28 cellular contexts compared by ENCODE assay signal in genomic region chr16:57813466-57813865, GRCh38.
"Had no signal": no experiment of that assay in that cellular context is flagged by ENCODE, and none has a peak within 500 bp of the region (broad histone marks: within the 10 kb centered on the region; RNA-seq: fewer than 3 reads in every experiment).

No MANE protein-coding gene starts in this region.

- H3K79me2 ChIP-seq: hepatocyte, parathyroid adenoma had no signal

- DNase-seq: activated CD4-positive, alpha-beta T cell treated with anti-CD3 and anti-CD28 coated beads for 4 hours; activated CD4-positive, alpha-beta T cell treated with anti-CD3 and anti-CD28 coated beads, Interleukin-2, amount 50 U/mL, for 4 hours; activated naive CD4-positive, alpha-beta T cell; activated T-cell treated with anti-CD3 and anti-CD28 coated beads for 4 hours; activated T-cell treated with anti-CD3 and anti-CD28 coated beads, Interleukin-2, amount 50 U/mL, for 72 hours; amniotic stem cell; central memory CD4-positive, alpha-beta T cell; esophagus squamous epithelium; glutamatergic neuron; islet precursor cell; left cardiac atrium; left ventricle myocardium superior; occipital lobe; stimulated activated CD4-positive, alpha-beta T cell treated with anti-CD3 and anti-CD28 coated beads, Interleukin-15, amount 100 ng/mL, for 24 hours; stimulated activated CD4-positive, alpha-beta T cell treated with anti-CD3 and anti-CD28 coated beads, Interleukin-2, amount 100 ng/mL, for 24 hours; stimulated activated naive CD4-positive, alpha-beta T cell; SW 1271; T-helper 9 cell had no signal

- H3K9ac ChIP-seq: parathyroid adenoma had no signal

- H3K27ac Mint-ChIP-seq: activated T-cell treated with anti-CD3 and anti-CD28 coated beads, Interleukin-2, amount 50 U/mL, for 72 hours; T-helper 1 cell treated with Interleukin-12 subunit alpha and Interleukin-12 subunit beta and Interleukin-4 antibody, amounts not matched to agents 30 μg/mL and 1 μg/mL, for 36 hours had no signal

- ATAC-seq: activated T-cell treated with anti-CD3 and anti-CD28 coated beads, Interleukin-2, amount 50 U/mL, for 72 hours; left cardiac atrium; left ventricle myocardium superior had no signal

- H2AFZ ChIP-seq: hepatocyte, parathyroid adenoma had no signal

- H3K4me3 ChIP-seq: esophagus squamous epithelium, hepatocyte, right atrium auricular region, suprapubic skin, tibial nerve had no signal

- H3K9me3 ChIP-seq: esophagus squamous epithelium, right atrium auricular region, suprapubic skin, tibial nerve had no signal

- H3K36me3 ChIP-seq: esophagus squamous epithelium, right atrium auricular region, suprapubic skin, tibial nerve had no signal

- FAIRE-seq: frontal cortex, TTC549 had no signal

- H3K27me3 ChIP-seq: esophagus squamous epithelium, hepatocyte, right atrium auricular region, suprapubic skin, tibial nerve had no signal

- H3K4me3 Mint-ChIP-seq: activated T-cell treated with anti-CD3 and anti-CD28 coated beads, Interleukin-2, amount 50 U/mL, for 72 hours; neural crest cell; T-helper 1 cell treated with Interleukin-12 subunit alpha and Interleukin-12 subunit beta and Interleukin-4 antibody, amounts not matched to agents 30 μg/mL and 1 μg/mL, for 36 hours had no signal

- H3K27ac ChIP-seq: parathyroid adenoma, right atrium auricular region, tibial nerve, VCaP had no signal

- H3K4me2 ChIP-seq: hepatocyte had no signal

- H3K9me3 Mint-ChIP-seq: activated T-cell treated with anti-CD3 and anti-CD28 coated beads, Interleukin-2, amount 50 U/mL, for 72 hours; neural crest cell; T-helper 1 cell treated with Interleukin-12 subunit alpha and Interleukin-12 subunit beta and Interleukin-4 antibody, amounts not matched to agents 30 μg/mL and 1 μg/mL, for 36 hours had no signal
